In the genomic region with DNA sequence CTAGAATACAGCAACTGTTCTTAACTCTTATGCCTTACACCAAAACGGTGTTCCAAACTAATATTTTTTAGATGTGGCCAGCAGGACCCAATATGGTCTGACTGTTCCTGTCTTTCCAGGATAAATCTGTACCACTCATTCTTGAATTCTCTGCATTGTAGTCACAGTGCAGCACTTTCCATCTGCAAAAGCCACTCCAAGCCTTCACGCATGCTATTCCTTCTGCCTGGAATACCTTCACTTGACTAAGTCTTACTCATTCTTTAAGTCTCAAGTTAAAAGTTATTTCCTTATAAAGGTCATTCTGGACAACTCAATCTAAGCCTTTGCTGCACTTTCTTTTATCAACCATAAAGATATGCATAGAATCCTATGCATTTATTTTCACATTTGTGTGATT, we compare ENCODE assay signal across 29 cellular contexts.
"Had no signal": no experiment of that assay in that cellular context is flagged by ENCODE, and none has a peak within 500 bp of the region (broad histone marks: within the 10 kb centered on the region; RNA-seq: fewer than 3 reads in every experiment).

No MANE protein-coding gene starts in this region.

- H3K36me3 Mint-ChIP-seq: activated naive CD4-positive, alpha-beta T cell treated with anti-CD3 and anti-CD28 coated beads, Interleukin-2, amount 10 ng/mL, durations not matched to agents 7 days and 5 days; naive B cell; neural progenitor cell had no signal

- H3K4me2 ChIP-seq: neural progenitor cell had no signal

- H3K9ac ChIP-seq: neural progenitor cell had no signal

- H3K27me3 Mint-ChIP-seq: activated naive CD4-positive, alpha-beta T cell treated with anti-CD3 and anti-CD28 coated beads, Interleukin-2, amount 10 ng/mL, durations not matched to agents 7 days and 5 days; activated naive CD8-positive, alpha-beta T cell treated with anti-CD3 and anti-CD28 coated beads, Interleukin-2, amount 50 U/mL, for 24 hours; dendritic cell treated with granulocyte-macrophage colony-stimulating factor and Interleukin-4, amounts not matched to agents 40 ng/mL and 50 ng/mL, for 4 days; naive B cell had no signal

- H2AFZ ChIP-seq: neural progenitor cell had no signal

- H3K9me3 ChIP-seq: ascending aorta, esophagus muscularis mucosa, left ventricle myocardium inferior, prostate gland, tibial nerve, vagina had no signal

- H3K4me1 Mint-ChIP-seq: activated naive CD4-positive, alpha-beta T cell treated with anti-CD3 and anti-CD28 coated beads, Interleukin-2, amount 10 ng/mL, durations not matched to agents 7 days and 5 days; activated naive CD8-positive, alpha-beta T cell treated with anti-CD3 and anti-CD28 coated beads, Interleukin-2, amount 50 U/mL, for 24 hours; naive B cell had no signal

- H3K36me3 ChIP-seq: ascending aorta, cardiac muscle cell, esophagus muscularis mucosa, left ventricle myocardium inferior, neural progenitor cell, prostate gland, tibial nerve, vagina, WERI-Rb-1 had no signal

- H3K27ac ChIP-seq: ascending aorta, cardiac muscle cell, esophagus muscularis mucosa, foreskin keratinocyte, left ventricle myocardium inferior, neural progenitor cell, prostate gland, tibial nerve, vagina, WERI-Rb-1 had no signal

- H3K27ac Mint-ChIP-seq: activated naive CD4-positive, alpha-beta T cell treated with anti-CD3 and anti-CD28 coated beads, Interleukin-2, amount 10 ng/mL, durations not matched to agents 7 days and 5 days; activated naive CD8-positive, alpha-beta T cell treated with anti-CD3 and anti-CD28 coated beads, Interleukin-2, amount 50 U/mL, for 24 hours; dendritic cell treated with granulocyte-macrophage colony-stimulating factor and Interleukin-4, amounts not matched to agents 40 ng/mL and 50 ng/mL, for 4 days; naive B cell; neural progenitor cell had no signal

- H3K9me3 Mint-ChIP-seq: neural progenitor cell had no signal

- H3K4me3 Mint-ChIP-seq: activated naive CD4-positive, alpha-beta T cell treated with anti-CD3 and anti-CD28 coated beads, Interleukin-2, amount 10 ng/mL, durations not matched to agents 7 days and 5 days; activated naive CD8-positive, alpha-beta T cell treated with anti-CD3 and anti-CD28 coated beads, Interleukin-2, amount 50 U/mL, for 24 hours; dendritic cell treated with granulocyte-macrophage colony-stimulating factor and Interleukin-4, amounts not matched to agents 40 ng/mL and 50 ng/mL, for 4 days; naive B cell; neural progenitor cell had no signal

- DNase-seq: activated CD4-positive, alpha-beta T cell treated with anti-CD3 and anti-CD28 coated beads for 1 hour; activated CD8-positive, alpha-beta memory T cell treated with anti-CD3 and anti-CD28 coated beads for 24 hours; activated CD8-positive, alpha-beta memory T cell treated with anti-CD3 and anti-CD28 coated beads, Interleukin-2, amount 50 U/mL, for 48 hours; activated effector memory CD4-positive, alpha-beta T cell treated with Interleukin-2 at 50 U/mL for 16 hours; activated naive CD4-positive, alpha-beta T cell treated with anti-CD3 and anti-CD28 coated beads, Interleukin-2, amount 10 ng/mL, durations not matched to agents 7 days and 5 days; activated naive CD8-positive, alpha-beta T cell treated with anti-CD3 and anti-CD28 coated beads, Interleukin-2, amount 50 U/mL, for 24 hours; activated T-cell treated with anti-CD3 and anti-CD28 coated beads, Interleukin-2, amount 50 U/mL, for 48 hours; effector CD8-positive, alpha-beta T cell; glutamatergic neuron; hypothalamus; islet precursor cell; left ventricle myocardium inferior; mammary epithelial cell; naive B cell; right cardiac atrium; stimulated activated CD4-positive, alpha-beta T cell treated with anti-CD3 and anti-CD28 coated beads, Interleukin-2, amount 100 ng/mL, for 24 hours; stimulated activated naive CD8-positive, alpha-beta T cell treated with anti-CD3 and anti-CD28 coated beads, Interleukin-15, Interleukin-2, amounts not matched to agents 100 U/mL and 50 U/mL, for 24 hours; substantia nigra; T-helper 2 cell; WERI-Rb-1 had no signal

- ATAC-seq: activated naive CD8-positive, alpha-beta T cell treated with anti-CD3 and anti-CD28 coated beads, Interleukin-2, amount 50 U/mL, for 24 hours; foreskin keratinocyte; right cardiac atrium; stimulated activated naive CD8-positive, alpha-beta T cell treated with anti-CD3 and anti-CD28 coated beads, Interleukin-15, Interleukin-2, amounts not matched to agents 100 U/mL and 50 U/mL, for 24 hours had no signal

- H3K4me1 ChIP-seq: ascending aorta, esophagus muscularis mucosa, foreskin keratinocyte, left ventricle myocardium inferior, neural progenitor cell, prostate gland, vagina had no signal

- H3K27me3 ChIP-seq: ascending aorta, cardiac muscle cell, esophagus muscularis mucosa, foreskin keratinocyte, neural progenitor cell, tibial nerve, vagina had no signal

- H3K4me3 ChIP-seq: ascending aorta, cardiac muscle cell, esophagus muscularis mucosa, left ventricle myocardium inferior, neural progenitor cell, prostate gland, tibial nerve, vagina had no signal
